8 cellular contexts compared by ENCODE assay signal in the genomic region with DNA sequence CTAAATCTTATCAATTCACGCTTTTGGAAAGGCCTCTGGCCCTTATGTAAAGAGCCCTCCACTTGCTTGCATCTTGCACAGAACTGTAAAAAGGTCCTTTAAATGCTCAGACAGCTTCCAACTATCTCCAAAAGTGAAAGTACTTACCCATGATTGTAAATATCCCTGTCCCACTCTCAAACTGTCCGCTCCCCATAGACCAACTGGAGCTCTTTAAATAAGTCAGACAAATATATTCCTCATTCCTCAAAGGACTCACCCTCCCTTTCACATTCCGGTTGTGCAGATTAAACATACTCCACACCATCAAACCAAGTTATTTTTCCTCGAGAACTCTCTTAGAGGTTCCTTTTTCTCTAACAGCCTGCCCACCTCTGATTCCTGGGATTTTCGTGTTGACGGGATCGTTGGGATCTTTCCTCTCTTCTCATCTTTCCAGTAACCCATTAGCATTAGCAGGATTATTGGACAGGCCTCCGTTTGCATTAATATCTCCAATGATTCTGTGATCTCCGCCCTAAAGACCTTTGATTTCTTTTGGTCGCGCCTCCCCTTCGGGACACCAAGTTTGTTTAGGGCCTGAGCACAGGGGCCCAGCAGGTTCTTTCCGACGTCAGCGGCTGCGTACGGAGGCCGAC. TPM values are rescaled to one million over a fixed set of nuclear protein-coding genes. Genes with fewer than 3 reads are reported as not detected.
DNase-seq lines count a peak whose midpoint lies in the region; ATAC-seq, FAIRE-seq and TF ChIP-seq lines count a peak whose summit lies in the region.

No MANE protein-coding gene starts in this region.

- H3K9me1 ChIP-seq in K562 (ENCODE audit: control insufficient read depth, insufficient read depth, low read length), result no peaks in the 10 kb centered on the region

- no peak for FAIRE-seq in K562 (lab: Jason Lieb, UNC)

- H3K27ac ChIP-seq in Karpas-422 (ENCODE audit: low read length), result peak overlapping the region; percentile 57
- H3K27ac ChIP-seq in K562 (ENCODE audit: extremely low read depth, low read depth, low read length), result peak overlapping the region; percentile 88

- no peak for TF ChIP-seq POLR2A in K562 (conservative IDR thresholded peaks at IDR 0.05)

- H3K4me1 ChIP-seq in Karpas-422 (ENCODE audit: low read length) (peaks cover 33% of the 10 kb centered on the region), K562 (replicated peaks in 1 of 2; ENCODE audit: control insufficient read depth in 2 of 2, insufficient read depth in 2 of 2, low read length in 2 of 2) (peaks cover 0 to 6% of the 10 kb centered on the region in 2 experiments; a peak in 2 of 5 replicates)

- CTCF ChIA-PET in K562 (lab: Yijun Ruan, JAX; ENCODE audit: low intra/inter-chr PET ratio), result no interaction called here

- no TSS peak for BruUV-seq in K562 (replicated peaks; lab: Mats Ljungman, UMichigan)

- H3K9me2 ChIP-seq in Karpas-422 (replicated peaks; ENCODE audit: insufficient read depth, low read length), result no peaks in the 10 kb centered on the region

- 2% methylated on average over 17 of the region's 18 CpGs for WGBS in K562 (ENCODE audit: insufficient coverage, low coverage, missing lambda C conversion rate)

- H3K4me2 ChIP-seq in Karpas-422 (ENCODE audit: low read depth, low read length, poor library complexity, severe bottlenecking) (peak overlapping the region; percentile 96), K562 (ENCODE audit: insufficient read depth, low read length) (peak overlapping the region; percentile 91)

- no peak for TF ChIP-seq RAD21 in K562 (CRISPR knock-in tag; conservative IDR thresholded peaks at IDR 0.05 in 1 of 2, IDR thresholded peaks at IDR 0.05 in 1 of 2)

- TF ChIP-seq CTCF in K562 (IDR thresholded peaks at IDR 0.05 in 2 of 3, conservative IDR thresholded peaks at IDR 0.05 in 1 of 3; ENCODE audit: insufficient read depth in 2 of 3, low read depth in 1 of 3, low read length in 3 of 3) (no peak), kidney epithelial cell (IDR thresholded peaks at IDR 0.05; ENCODE audit: insufficient read depth, low read length, poor library complexity, severe bottlenecking) (no peak)

- peaks cover 9% of the 10 kb centered on the region; the same call in 1 of the 2 replicates for H4K20me1 ChIP-seq in Karpas-422 (ENCODE audit: insufficient read depth, low read depth, low read length)
- H4K20me1 ChIP-seq in K562 (replicated peaks; ENCODE audit: control insufficient read depth, insufficient read depth, low read length), result 0 out of 2 replicates have a peak, but pooled peaks cover 4% of the 10 kb centered on the region

- H3K4me3 ChIP-seq in Karpas-422 (ENCODE audit: low read length), result peak overlapping the region; percentile 93
- H3K4me3 ChIP-seq in K562, result peak overlapping the region; percentile 92
- H3K4me3 ChIP-seq in kidney epithelial cell (ENCODE audit: low read depth, low read length), result peak overlapping the region; percentile 90

- peak; percentile 60 for DNase-seq in CD1c-positive myeloid dendritic cell (ENCODE audit: extremely low spot score)
- DNase-seq in Karpas-422, result peak; percentile 84
- peak in 1 of 4 experiments; percentile 54 for DNase-seq in K562 (ENCODE audit: extremely low read depth in 1 of 4, low spot score in 3 of 4)
- DNase-seq in kidney epithelial cell (ENCODE audit: low read depth), result no peak
- DNase-seq in superior temporal gyrus (ENCODE audit: extremely low spot score), result peak; percentile 69
- DNase-seq in stimulated activated CD4-positive, alpha-beta T cell treated with anti-CD3 and anti-CD28 coated beads, Interleukin-4, amount 100 ng/mL, for 24 hours, result no peak
- no peak for DNase-seq in DMS153 (lab: John Stamatoyannopoulos, UW)

- intact Hi-C loops in K562 (cut with micrococcal nuclease), result no loop called here

- H3K9ac ChIP-seq in Karpas-422 (ENCODE audit: low read length) (peak overlapping the region; percentile 87), K562 (ENCODE audit: insufficient read depth in 1 of 2, low read depth in 2 of 2, low read length in 2 of 2) (peak overlapping the region; percentile 93 to 95)

- H3K27me3 ChIP-seq in Karpas-422 (ENCODE audit: low read length) (no peaks in the 10 kb centered on the region), K562 (ENCODE audit: control insufficient read depth in 2 of 2, insufficient read depth in 2 of 2, low read length in 2 of 2) (no peaks in the 10 kb centered on the region), kidney epithelial cell (ENCODE audit: control insufficient read depth, insufficient read depth, low read length) (no peaks in the 10 kb centered on the region)

- H3K36me3 ChIP-seq in Karpas-422 (ENCODE audit: insufficient read depth, low read length), result no peaks in the 10 kb centered on the region; the same call in 1 of the 2 replicates
- H3K36me3 ChIP-seq in K562 (ENCODE audit: control insufficient read depth, insufficient read depth, low read length), result no peaks in the 10 kb centered on the region
- no peaks in the 10 kb centered on the region for H3K36me3 ChIP-seq in kidney epithelial cell (ENCODE audit: control insufficient read depth, insufficient read depth, low read length)

- in situ Hi-C loops in K562 (cut with MboI), result no loop called here

- POLR2A ChIA-PET in K562 (lab: Yijun Ruan, JAX), result interaction anchor here (0.6 to 1.2 kb wide), 5 partner anchors 15 to 86 kb away, joined by 3 to 4 read pairs (median 3); no protein-coding TSS in a partner anchor

- peaks cover 56% of the 10 kb centered on the region for H3K79me2 ChIP-seq in Karpas-422 (ENCODE audit: low read length)
- peaks cover 43% of the 10 kb centered on the region for H3K79me2 ChIP-seq in K562 (ENCODE audit: control insufficient read depth, insufficient read depth, low read length)

- no peak for TF ChIP-seq EP300 in K562 (IDR thresholded peaks at IDR 0.05; ENCODE audit: low read length)

- H2AFZ ChIP-seq in Karpas-422 (ENCODE audit: low read length) (peak overlapping the region; percentile 61; the same call in 1 of the 2 replicates), K562 (ENCODE audit: low read depth, low read length) (peak overlapping the region; percentile 95)

- H3K9me3 ChIP-seq in Karpas-422 (ENCODE audit: low read length) (no peaks in the 10 kb centered on the region), K562 (replicated peaks; ENCODE audit: control insufficient read depth, insufficient read depth, low read depth, low read length) (no peaks in the 10 kb centered on the region)

- ATAC-seq in GM21360 (IDR thresholded peaks at IDR 0.05; ENCODE audit: unreplicated experiment) (peak; percentile 21), K562 (peak; percentile 77)

TF ChIP-seq in K562, 482 proteins besides CTCF, POLR2A, EP300 and RAD21 (continues in another document):
- TF ChIP-seq PRDM10 (IDR thresholded peaks at IDR 0.05; ENCODE audit: partially characterized antibody), result no peak
- peak; percentile 40; the same call in 1 of the 2 replicates for TF ChIP-seq GTF2E2 (tag; IDR thresholded peaks at IDR 0.05)
- 0 out of 2 replicates have a peak, but pooled peaks have one; percentile 33 for TF ChIP-seq CREM (IDR thresholded peaks at IDR 0.05; ENCODE audit: low read depth)
- peak in 1 of 2 experiments; percentile 60; a peak in 1 of 4 replicates for TF ChIP-seq FOXA3 (CRISPR knock-in tag; conservative IDR thresholded peaks at IDR 0.05 in 1 of 2, IDR thresholded peaks at IDR 0.05 in 1 of 2)
- TF ChIP-seq MCM3 (IDR thresholded peaks at IDR 0.05), result no peak

RNA-seq across cellular contexts. Expression of gene GOLGB1, which starts 0.8 kb away (rescaled TPM):
- 26.5 and 32.5 TPM in 2 replicates for total RNA-seq in Karpas-422 (2014; rRNA removed; shearing (Covaris generic); ENCODE audit: low replicate concordance)
- 6.6 and 31.8 TPM in 2 replicates for total RNA-seq in K562 (2011; cell fraction: chromatin; rRNA removed; ENCODE audit: low replicate concordance)
- 5.2 and 8.0 TPM in 2 replicates for total RNA-seq in K562 (2011; cell fraction: nucleolus; rRNA removed)
- total RNA-seq in K562 (2011; cell fraction: nucleoplasm; rRNA removed), result 7.3 and 12.3 TPM in 2 replicates
- total RNA-seq in K562 (2014; rRNA removed) (8.0 and 9.9 TPM in 2 replicates), K562 (2014; rRNA removed; fragmentation: Illumina TruSeq; extraction: Trizol) (16.3 and 19.7 TPM in 2 replicates), K562 (2015; rRNA removed; fragmentation: Illumina TruSeq; extraction: Trizol) (15.4 and 16.0 TPM in 2 replicates), K562 (2021) (10.5 and 11.2 TPM in 2 replicates), kidney epithelial cell (34.4 and 112 TPM in 2 replicates)
- polyA plus RNA-seq in K562 (2011; rRNA removed) (9.6 and 11.4 TPM in 2 replicates), K562 (2014; fragmentation: Illumina TruSeq; extraction: Trizol) (8.1 and 9.7 TPM in 2 replicates), K562 (2014; fragmentation: Nextera tagmentation; extraction: Ambion mirVana) (1 to 10 TPM; 4.0 to 4.8 TPM), K562 (2014; rRNA removed) (8.9 and 9.7 TPM in 2 replicates)
- 2.3 and 4.6 TPM in 2 replicates for polyA plus RNA-seq in K562 (2011; cell fraction: cytosol; rRNA removed)
- 13.4 and 18.6 TPM in 2 replicates for polyA plus RNA-seq in K562 (2011; cell fraction: nucleus; rRNA removed)
- polyA plus RNA-seq in K562 (2012), result 7.7 and 11.4 TPM in 2 replicates
- polyA minus RNA-seq in K562 (2011; rRNA and poly(A)+ RNA removed), result 22.0 and 36.0 TPM in 2 replicates
- polyA minus RNA-seq in K562 (2011; cell fraction: cytosol; rRNA and poly(A)+ RNA removed), result 9.9 and 16.7 TPM in 2 replicates
- 7.9 and 20.9 TPM in 2 replicates for polyA minus RNA-seq in K562 (2011; cell fraction: nucleus; rRNA and poly(A)+ RNA removed)

Comparison
In these comparisons a context has a peak if more than half of its experiments do, and no peak if none do; other contexts are left out.
1. DNase-seq: peak in CD1c-positive myeloid dendritic cell (single experiment), Karpas-422 (single experiment) and superior temporal gyrus (single experiment); none in kidney epithelial cell (single experiment), stimulated activated CD4-positive, alpha-beta T cell treated with anti-CD3 and anti-CD28 coated beads, Interleukin-4, amount 100 ng/mL, for 24 hours (single experiment) and DMS153 (single experiment).
2. Peak in every context shown above with its lines, with median percentiles within 50 percentile points of each other: H3K4me3 ChIP-seq.